22 cellular contexts compared by ENCODE assay signal in genomic region chr6:163201855-163202254, GRCh38.
DNase-seq lines count a peak whose midpoint lies in the region; ATAC-seq and TF ChIP-seq lines count a peak whose summit lies in the region.
"Had no signal": no experiment of that assay in that cellular context is flagged by ENCODE, and none has a peak within 500 bp of the region (broad histone marks: within the 10 kb centered on the region; RNA-seq: fewer than 3 reads in every experiment).

No MANE protein-coding gene starts in this region.

- peak overlapping the region; percentile 77 for H4K12ac ChIP-seq in trophoblast cell (ENCODE audit: low read depth, low read length)

- DNase-seq in esophagus muscularis mucosa (ENCODE audit: extremely low spot score), result peak; percentile 78
- no peak for DNase-seq in neural crest cell (ENCODE audit: low read depth, low spot score)
- no peak for DNase-seq in trophoblast cell
- no peak for DNase-seq in tibial nerve (ENCODE audit: low spot score in 2 of 2)
- no peak for DNase-seq in hepatic stellate cell (ENCODE audit: low spot score)
- DNase-seq in ecto neural progenitor cell (ENCODE audit: low spot score), result no peak
- DNase-seq: 8988T; ACHN; AML-193; BE2C; CD4-positive, alpha-beta T cell; CD8-positive, alpha-beta memory T cell; DMS 273 treated with DMSO at 0.1 percent for 48 hours; DMS79; GF-D8; H9 had no signal

- no peaks in the 10 kb centered on the region for H3K4me1 ChIP-seq in esophagus muscularis mucosa
- H3K4me1 ChIP-seq in trophoblast cell (ENCODE audit: control insufficient read depth in 1 of 2, insufficient read depth in 2 of 2, low read length in 2 of 2), result peaks cover 12 to 13% of the 10 kb centered on the region in 2 experiments
- no peaks in the 10 kb centered on the region for H3K4me1 ChIP-seq in tibial nerve
- H3K4me1 ChIP-seq: A549; BE2C; BLaER1 treated with 17β-estradiol and CSF1 and Interleukin-3, amounts not matched to agents 10 nM and 100 nM had no signal

- H3K36me3 ChIP-seq in esophagus muscularis mucosa (no peaks in the 10 kb centered on the region), trophoblast cell (ENCODE audit: control insufficient read depth in 1 of 2, insufficient read depth in 2 of 2, low read length in 2 of 2) (no peaks in the 10 kb centered on the region), tibial nerve (no peaks in the 10 kb centered on the region)
- H3K36me3 ChIP-seq: BE2C; BLaER1 treated with 17β-estradiol and CSF1 and Interleukin-3, amounts not matched to agents 10 nM and 100 nM had no signal

- H3K4me3 Mint-ChIP-seq in neural crest cell, result no peak overlapping the region
- H3K4me3 Mint-ChIP-seq: CD14-positive monocyte; CD4-positive, alpha-beta T cell; GM23338; H9 had no signal

- no peak for ATAC-seq in HG03432 (IDR thresholded peaks at IDR 0.05; ENCODE audit: unreplicated experiment)
- ATAC-seq: A549, GM23338, HCT116 had no signal

- H3K23ac ChIP-seq in trophoblast cell (ENCODE audit: low read length), result no peak overlapping the region

- peak overlapping the region; percentile 51 for H4K91ac ChIP-seq in trophoblast cell (ENCODE audit: low read depth, low read length)

- H3K4me1 Mint-ChIP-seq in neural crest cell, result peaks cover 17% of the 10 kb centered on the region
- H3K4me1 Mint-ChIP-seq: CD14-positive monocyte; CD8-positive, alpha-beta memory T cell had no signal

- peak overlapping the region; percentile 4 for H2BK5ac ChIP-seq in trophoblast cell (ENCODE audit: low read depth, low read length, poor library complexity)

- peak overlapping the region; percentile 63 for H2BK120ac ChIP-seq in trophoblast cell (ENCODE audit: insufficient read depth, low read length, poor library complexity)

- TF ChIP-seq POLR2A in esophagus muscularis mucosa (IDR thresholded peaks at IDR 0.05; ENCODE audit: low read depth) (no peak), tibial nerve (IDR thresholded peaks at IDR 0.05) (no peak)

- peaks cover 14% of the 10 kb centered on the region for H3K79me1 ChIP-seq in trophoblast cell (ENCODE audit: low read length)

- no peaks in the 10 kb centered on the region for H3K27me3 Mint-ChIP-seq in neural crest cell (ENCODE audit: low read depth)

- peak overlapping the region; percentile 69 for H3K27ac Mint-ChIP-seq in neural crest cell (ENCODE audit: unreplicated experiment)
- H3K27ac Mint-ChIP-seq: CD14-positive monocyte; CD4-positive, alpha-beta T cell; CD8-positive, alpha-beta memory T cell; GM23338; H9 had no signal

- H4K8ac ChIP-seq in trophoblast cell (ENCODE audit: low read depth, low read length), result no peak overlapping the region

- H2BK12ac ChIP-seq in trophoblast cell (ENCODE audit: low read length), result peak overlapping the region; percentile 65

- H3K4me3 ChIP-seq in esophagus muscularis mucosa (no peak overlapping the region), trophoblast cell (ENCODE audit: low read depth, low read length) (no peak overlapping the region), tibial nerve (no peak overlapping the region)
- H3K4me3 ChIP-seq: A549; BLaER1 treated with 17β-estradiol and CSF1 and Interleukin-3, amounts not matched to agents 10 nM and 100 nM; GM23338 had no signal

- H3K79me2 ChIP-seq in trophoblast cell (ENCODE audit: control insufficient read depth, insufficient read depth, low read length, poor library complexity), result no peaks in the 10 kb centered on the region

- no peak overlapping the region for H3K4ac ChIP-seq in trophoblast cell (ENCODE audit: low read depth, low read length)

- TF ChIP-seq CTCF in esophagus muscularis mucosa (IDR thresholded peaks at IDR 0.05) (no peak), neural crest cell (conservative IDR thresholded peaks at IDR 0.05) (no peak), tibial nerve (IDR thresholded peaks at IDR 0.05) (no peak)

- no peak for TF ChIP-seq EP300 in esophagus muscularis mucosa (IDR thresholded peaks at IDR 0.05)
- no peak for TF ChIP-seq EP300 in tibial nerve (IDR thresholded peaks at IDR 0.05)

- H3K9me3 Mint-ChIP-seq in neural crest cell, result peaks cover 6% of the 10 kb centered on the region
- H3K9me3 Mint-ChIP-seq: CD4-positive, alpha-beta T cell had no signal

- H3K4me2 ChIP-seq in trophoblast cell (ENCODE audit: low read length), result no peak overlapping the region
- H3K4me2 ChIP-seq: A549; BLaER1 treated with 17β-estradiol and CSF1 and Interleukin-3, amounts not matched to agents 10 nM and 100 nM; GM23338 had no signal

- peak overlapping the region; percentile 20 for H3K14ac ChIP-seq in trophoblast cell (ENCODE audit: low read length)

- WGBS in esophagus muscularis mucosa, result 78% methylated on average over 12 of the region's 12 CpGs
- no CpG with 5 or more reads among the region's 12 CpGs for whole genome bisulfite sequencing in trophoblast cell (ENCODE audit: extremely low coverage, insufficient coverage, insufficient read length)
- 69 to 78% methylated on average over 12 of the region's 12 CpGs for WGBS in tibial nerve, 2 donors

- intact Hi-C loops in esophagus muscularis mucosa (cut with DNase I), result no loop called here

- no peak overlapping the region for H3K18ac ChIP-seq in trophoblast cell (ENCODE audit: low read length)

- H3K27me3 ChIP-seq in esophagus muscularis mucosa (no peaks in the 10 kb centered on the region), trophoblast cell (ENCODE audit: insufficient read depth, low read length) (no peaks in the 10 kb centered on the region), tibial nerve (no peaks in the 10 kb centered on the region)
- H3K27me3 ChIP-seq: BE2C; BLaER1 treated with 17β-estradiol and CSF1 and Interleukin-3, amounts not matched to agents 10 nM and 100 nM had no signal

- no peak overlapping the region for H3K9ac ChIP-seq in trophoblast cell (ENCODE audit: low read length)
- H3K9ac ChIP-seq: BLaER1 treated with 17β-estradiol and CSF1 and Interleukin-3, amounts not matched to agents 10 nM and 100 nM had no signal

- H3K36me3 Mint-ChIP-seq in neural crest cell (ENCODE audit: low read depth), result peaks cover 7% of the 10 kb centered on the region
- H3K36me3 Mint-ChIP-seq: CD14-positive monocyte; CD8-positive, alpha-beta memory T cell had no signal

- H2AFZ ChIP-seq in trophoblast cell (ENCODE audit: insufficient read depth, low read length, poor library complexity), result no peak overlapping the region
- H2AFZ ChIP-seq: GM23338 had no signal

- no peak overlapping the region for H2AK5ac ChIP-seq in trophoblast cell (ENCODE audit: low read length)

- H3K27ac ChIP-seq in esophagus muscularis mucosa (replicated peaks in 1 of 4) (no peak overlapping the region), trophoblast cell (ENCODE audit: low read depth, low read length) (no peak overlapping the region), tibial nerve (peak overlapping the region; percentile 21 to 78 (median 60))
- H3K27ac ChIP-seq: A549; BLaER1 treated with 17β-estradiol and CSF1 and Interleukin-3, amounts not matched to agents 10 nM and 100 nM had no signal

- no peaks in the 10 kb centered on the region for H3K9me3 ChIP-seq in esophagus muscularis mucosa
- no peaks in the 10 kb centered on the region for H3K9me3 ChIP-seq in trophoblast cell (ENCODE audit: insufficient read depth, low read depth, low read length)
- peaks cover 0 to 11% (median 0%) of the 10 kb centered on the region in 4 donors for H3K9me3 ChIP-seq in tibial nerve
- H3K9me3 ChIP-seq: A549, BE2C had no signal

Comparison
In these comparisons a context has a peak if more than half of its experiments do, and no peak if none do; other contexts are left out.
1. H3K27ac ChIP-seq: peak in tibial nerve (4 of 4); none in esophagus muscularis mucosa (0 of 4) and trophoblast cell (single experiment).